30 cellular contexts compared by ENCODE assay signal in the genomic region with DNA sequence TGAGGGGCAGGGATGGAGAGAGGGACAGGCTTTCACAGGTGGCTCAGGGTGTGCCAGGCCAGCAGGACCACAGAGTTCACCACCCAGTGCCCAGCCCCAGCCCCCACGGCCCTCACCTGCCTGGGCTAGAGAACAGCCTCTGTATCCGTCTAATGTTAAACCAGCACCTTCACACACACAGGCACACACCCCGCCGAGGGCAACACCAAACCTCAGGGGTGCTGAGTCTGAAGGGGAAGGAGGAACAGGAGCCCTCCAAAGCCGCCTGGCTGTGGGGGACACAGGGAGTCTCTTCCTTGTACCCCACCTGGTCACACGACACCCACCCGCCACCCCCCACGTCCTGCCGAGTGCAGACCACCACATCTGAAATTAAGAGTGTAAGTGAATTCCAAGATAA.
"Had no signal": no experiment of that assay in that cellular context is flagged by ENCODE, and none has a peak within 500 bp of the region (broad histone marks: within the 10 kb centered on the region; RNA-seq: fewer than 3 reads in every experiment).

No MANE protein-coding gene starts in this region.

- H3K36me3 ChIP-seq: adrenal gland, esophagus muscularis mucosa, gastrocnemius medialis had no signal

- H3K36me3 Mint-ChIP-seq: activated CD4-positive, alpha-beta memory T cell treated with anti-CD3 and anti-CD28 coated beads for 36 hours; activated naive CD4-positive, alpha-beta T cell treated with anti-CD3 and anti-CD28 coated beads, Interleukin-2, amount 50 U/mL, for 24 hours; activated naive CD8-positive, alpha-beta T cell treated with anti-CD3 and anti-CD28 coated beads for 36 hours had no signal

- H3K27me3 Mint-ChIP-seq: activated CD4-positive, alpha-beta T cell treated with anti-CD3 and anti-CD28 coated beads for 36 hours; activated CD4-positive, alpha-beta T cell treated with anti-CD3 and anti-CD28 coated beads, Interleukin-2, amount 10 ng/mL, durations not matched to agents 24 days and 14 days; activated naive CD8-positive, alpha-beta T cell treated with anti-CD3 and anti-CD28 coated beads for 36 hours; activated naive CD8-positive, alpha-beta T cell treated with anti-CD3 and anti-CD28 coated beads, Interleukin-2, amount 50 U/mL, for 24 hours had no signal

- H3K27me3 ChIP-seq: adrenal gland, body of pancreas, foreskin keratinocyte, gastrocnemius medialis had no signal

- H3K4me3 Mint-ChIP-seq: activated CD4-positive, alpha-beta memory T cell treated with anti-CD3 and anti-CD28 coated beads for 36 hours; activated CD4-positive, alpha-beta T cell treated with anti-CD3 and anti-CD28 coated beads for 36 hours; activated CD4-positive, alpha-beta T cell treated with anti-CD3 and anti-CD28 coated beads, Interleukin-2, amount 10 ng/mL, durations not matched to agents 24 days and 14 days; activated CD8-positive, alpha-beta T cell treated with anti-CD3 and anti-CD28 coated beads, Interleukin-2, amount 10 ng/mL, durations not matched to agents 7 days and 5 days; activated naive CD4-positive, alpha-beta T cell treated with anti-CD3 and anti-CD28 coated beads for 36 hours; activated naive CD4-positive, alpha-beta T cell treated with anti-CD3 and anti-CD28 coated beads, Interleukin-2, amount 50 U/mL, for 24 hours; activated naive CD8-positive, alpha-beta T cell treated with anti-CD3 and anti-CD28 coated beads for 36 hours; activated naive CD8-positive, alpha-beta T cell treated with anti-CD3 and anti-CD28 coated beads, Interleukin-2, amount 50 U/mL, for 24 hours; activated T-cell treated with anti-CD3 and anti-CD28 coated beads, Interleukin-2, amount 50 U/mL, for 4 hours; effector memory CD8-positive, alpha-beta T cell had no signal

- H3K4me1 ChIP-seq: adrenal gland, esophagus muscularis mucosa, foreskin keratinocyte, gastrocnemius medialis had no signal

- H3K9me3 Mint-ChIP-seq: activated CD4-positive, alpha-beta memory T cell treated with anti-CD3 and anti-CD28 coated beads for 36 hours; activated CD4-positive, alpha-beta T cell treated with anti-CD3 and anti-CD28 coated beads, Interleukin-2, amount 10 ng/mL, durations not matched to agents 24 days and 14 days; activated naive CD4-positive, alpha-beta T cell treated with anti-CD3 and anti-CD28 coated beads for 36 hours; activated naive CD4-positive, alpha-beta T cell treated with anti-CD3 and anti-CD28 coated beads, Interleukin-2, amount 50 U/mL, for 24 hours; activated naive CD8-positive, alpha-beta T cell treated with anti-CD3 and anti-CD28 coated beads for 36 hours; activated naive CD8-positive, alpha-beta T cell treated with anti-CD3 and anti-CD28 coated beads, Interleukin-2, amount 50 U/mL, for 24 hours; activated T-cell treated with anti-CD3 and anti-CD28 coated beads, Interleukin-2, amount 50 U/mL, for 4 hours; activated T-helper 2 cell treated with anti-CD3 and anti-CD28 coated beads, Interferon-gamma antibody, Interleukin-2, Interleukin-4, amounts not matched to agents 10 μg/mL and 5 μg/mL and 100 μg/mL, durations not matched to agents 14 hours and 24 hours and 36 hours; effector memory CD8-positive, alpha-beta T cell had no signal

- ATAC-seq: activated CD4-positive, alpha-beta T cell treated with anti-CD3 and anti-CD28 coated beads for 36 hours; activated CD8-positive, alpha-beta T cell treated with anti-CD3 and anti-CD28 coated beads, Interleukin-2, amount 10 ng/mL, durations not matched to agents 7 days and 5 days; activated naive CD8-positive, alpha-beta T cell treated with anti-CD3 and anti-CD28 coated beads, Interleukin-2, amount 50 U/mL, for 24 hours; activated T-cell treated with anti-CD3 and anti-CD28 coated beads, Interleukin-2, amount 50 U/mL, for 4 hours; body of pancreas; effector memory CD8-positive, alpha-beta T cell; foreskin keratinocyte; gastrocnemius medialis had no signal

- H3K27ac ChIP-seq: adrenal gland, body of pancreas, esophagus muscularis mucosa, foreskin keratinocyte, gastrocnemius medialis had no signal

- H3K4me3 ChIP-seq: adrenal gland, body of pancreas, esophagus muscularis mucosa, gastrocnemius medialis had no signal

- DNase-seq: activated CD4-positive, alpha-beta memory T cell treated with anti-CD3 and anti-CD28 coated beads for 36 hours; activated CD4-positive, alpha-beta T cell treated with anti-CD3 and anti-CD28 coated beads for 36 hours; activated CD4-positive, alpha-beta T cell treated with anti-CD3 and anti-CD28 coated beads, Interleukin-2, amount 10 ng/mL, durations not matched to agents 24 days and 14 days; activated CD4-positive, CD25-positive, alpha-beta regulatory T cell; activated CD4-positive, CD25-positive, alpha-beta regulatory T cell treated with anti-CD3 and anti-CD28 coated beads, Interleukin-2, amount 50 U/mL, for 72 hours; activated CD8-positive, alpha-beta T cell treated with anti-CD3 and anti-CD28 coated beads, Interleukin-2, amount 10 ng/mL, durations not matched to agents 7 days and 5 days; activated effector memory CD4-positive, alpha-beta T cell treated with anti-CD3 and anti-CD28 coated beads, Interleukin-2, amount 50 U/mL, for 16 hours; activated naive CD4-positive, alpha-beta T cell treated with anti-CD3 and anti-CD28 coated beads for 36 hours; activated naive CD8-positive, alpha-beta T cell treated with anti-CD3 and anti-CD28 coated beads for 36 hours; activated naive CD8-positive, alpha-beta T cell treated with anti-CD3 and anti-CD28 coated beads, Interleukin-2, amount 50 U/mL, for 24 hours; activated T-cell treated with anti-CD3 and anti-CD28 coated beads, Interleukin-2, amount 50 U/mL, for 4 hours; amygdala; aorta; body of pancreas; caudate nucleus; cerebellar nuclear complex; cortex of kidney; dermis blood vessel endothelial cell; effector CD4-positive, alpha-beta T cell; effector memory CD8-positive, alpha-beta T cell; erythroblast; foreskin keratinocyte; gastrocnemius medialis; glutamatergic neuron; T-helper 2 cell; T-helper 9 cell had no signal

- H3K9me3 ChIP-seq: adrenal gland, body of pancreas, esophagus muscularis mucosa, gastrocnemius medialis had no signal

- H3K4me1 Mint-ChIP-seq: activated CD4-positive, alpha-beta T cell treated with anti-CD3 and anti-CD28 coated beads for 36 hours; activated CD4-positive, alpha-beta T cell treated with anti-CD3 and anti-CD28 coated beads, Interleukin-2, amount 10 ng/mL, durations not matched to agents 24 days and 14 days; activated naive CD4-positive, alpha-beta T cell treated with anti-CD3 and anti-CD28 coated beads, Interleukin-2, amount 50 U/mL, for 24 hours; activated naive CD8-positive, alpha-beta T cell treated with anti-CD3 and anti-CD28 coated beads for 36 hours; activated naive CD8-positive, alpha-beta T cell treated with anti-CD3 and anti-CD28 coated beads, Interleukin-2, amount 50 U/mL, for 24 hours had no signal

- H3K27ac Mint-ChIP-seq: activated CD4-positive, alpha-beta memory T cell treated with anti-CD3 and anti-CD28 coated beads for 36 hours; activated CD4-positive, alpha-beta T cell treated with anti-CD3 and anti-CD28 coated beads for 36 hours; activated CD4-positive, alpha-beta T cell treated with anti-CD3 and anti-CD28 coated beads, Interleukin-2, amount 10 ng/mL, durations not matched to agents 24 days and 14 days; activated CD8-positive, alpha-beta T cell treated with anti-CD3 and anti-CD28 coated beads, Interleukin-2, amount 10 ng/mL, durations not matched to agents 7 days and 5 days; activated naive CD4-positive, alpha-beta T cell treated with anti-CD3 and anti-CD28 coated beads for 36 hours; activated naive CD4-positive, alpha-beta T cell treated with anti-CD3 and anti-CD28 coated beads, Interleukin-2, amount 50 U/mL, for 24 hours; activated naive CD8-positive, alpha-beta T cell treated with anti-CD3 and anti-CD28 coated beads for 36 hours; activated naive CD8-positive, alpha-beta T cell treated with anti-CD3 and anti-CD28 coated beads, Interleukin-2, amount 50 U/mL, for 24 hours; activated T-helper 2 cell treated with anti-CD3 and anti-CD28 coated beads, Interferon-gamma antibody, Interleukin-2, Interleukin-4, amounts not matched to agents 10 μg/mL and 5 μg/mL and 100 μg/mL, durations not matched to agents 14 hours and 24 hours and 36 hours; effector memory CD8-positive, alpha-beta T cell had no signal
